ENCODE assay signal across 9 cellular contexts in the genomic region with DNA sequence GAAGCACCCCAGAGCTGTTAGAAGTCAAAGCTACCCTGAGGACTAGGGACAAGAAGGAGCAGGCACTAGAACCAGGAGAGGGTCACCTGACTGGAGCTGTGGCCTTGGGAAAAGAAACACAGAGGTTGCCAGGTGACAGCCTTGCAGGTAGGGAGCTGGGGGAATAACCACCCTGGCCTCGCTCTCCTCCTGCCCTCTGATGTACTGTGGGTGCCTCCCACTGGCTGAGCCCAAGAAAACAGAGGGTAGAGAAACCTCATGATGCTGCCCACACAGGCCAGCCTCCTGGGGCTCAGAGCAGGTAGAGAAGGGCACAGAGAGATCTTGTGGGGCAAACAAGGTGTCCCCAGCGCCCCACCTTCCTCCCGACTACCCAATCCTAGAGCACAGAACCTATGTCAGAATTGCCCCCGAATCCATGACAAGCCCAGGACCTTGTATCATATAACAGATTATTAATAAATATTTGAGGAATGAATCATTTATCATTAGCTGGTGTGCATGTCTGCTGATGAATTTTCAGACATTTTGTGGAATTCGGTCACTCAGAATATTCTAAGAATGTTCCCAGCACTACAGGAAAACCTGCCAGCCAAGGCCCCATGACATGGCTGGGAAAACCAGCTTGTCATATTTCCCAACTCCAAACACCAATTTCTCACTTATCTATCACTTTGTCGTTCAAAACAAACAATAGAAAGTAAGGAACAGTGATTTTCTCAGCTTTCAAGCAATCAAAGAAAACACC. TPM values are rescaled to one million over a fixed set of nuclear protein-coding genes. Genes with fewer than 3 reads are reported as not detected.
DNase-seq lines count a peak whose midpoint lies in the region; ATAC-seq, FAIRE-seq and TF ChIP-seq lines count a peak whose summit lies in the region.
"Had no signal": no experiment of that assay in that cellular context is flagged by ENCODE, and none has a peak within 500 bp of the region (broad histone marks: within the 10 kb centered on the region; RNA-seq: fewer than 3 reads in every experiment).

No MANE protein-coding gene starts in this region.

- no peaks in the 10 kb centered on the region for H3K27me3 ChIP-seq in MM.1S (replicated peaks; ENCODE audit: insufficient read depth, low read length)

- intact Hi-C loops in mucosa of descending colon (cut with DNase I, micrococcal nuclease) = no loop called here

- peak; percentile 28 for ATAC-seq in mucosa of descending colon

- H3K4me3 ChIP-seq in astrocyte of the cerebellum (ENCODE audit: low read depth, low read length) (no peak overlapping the region), mucosa of descending colon (no peak overlapping the region), MM.1S (ENCODE audit: low read length) (no peak overlapping the region)

- H3K27ac ChIP-seq in MM.1S (ENCODE audit: low read length) = no peak overlapping the region

- H3K79me2 ChIP-seq in MM.1S (ENCODE audit: low read length) = no peaks in the 10 kb centered on the region

- no peak for TF ChIP-seq CTCF in astrocyte of the cerebellum (IDR thresholded peaks at IDR 0.05; ENCODE audit: low read depth, low read length, missing control alignments)
- no peak for TF ChIP-seq CTCF in mucosa of descending colon (IDR thresholded peaks at IDR 0.05)
- TF ChIP-seq CTCF in MM.1S (IDR thresholded peaks at IDR 0.05; ENCODE audit: low read length) = no peak

- no peaks in the 10 kb centered on the region for H3K9me2 ChIP-seq in MM.1S (replicated peaks; ENCODE audit: insufficient read depth, low read length)

- no peaks in the 10 kb centered on the region for H4K20me1 ChIP-seq in MM.1S (ENCODE audit: insufficient read depth, low read length)

- no peak for FAIRE-seq in GM12892 (lab: Jason Lieb, UNC)

- H2AFZ ChIP-seq in MM.1S (ENCODE audit: low read length) = no peak overlapping the region

- no peaks in the 10 kb centered on the region for H3K36me3 ChIP-seq in mucosa of descending colon (ENCODE audit: low read depth)
- no peaks in the 10 kb centered on the region for H3K36me3 ChIP-seq in MM.1S (replicated peaks; ENCODE audit: insufficient read depth, low read length)

- H3K4me2 ChIP-seq in MM.1S (ENCODE audit: low read depth, low read length) = no peak overlapping the region

- no peaks in the 10 kb centered on the region for H3K9me3 ChIP-seq in mucosa of descending colon
- H3K9me3 ChIP-seq in MM.1S (replicated peaks; ENCODE audit: insufficient read depth, low read length) = no peaks in the 10 kb centered on the region

- H3F3A ChIP-seq in MM.1S (ENCODE audit: insufficient read depth, low read length) = no peaks in the 10 kb centered on the region

- DNase-seq in DMS153 treated with DMSO at 0.1 percent for 48 hours (lab: John Stamatoyannopoulos, UW; ENCODE audit: unreplicated experiment) = peak; percentile 62
- DNase-seq in NCI-H1105 treated with DMSO at 0.1 percent for 48 hours (lab: John Stamatoyannopoulos, UW) = peak; percentile 14
- peak; percentile 60 for DNase-seq in astrocyte of the cerebellum (ENCODE audit: low read depth)
- DNase-seq in mucosa of descending colon = no peak
- DNase-seq in MM.1S = no peak
- no peak for DNase-seq in activated naive CD4-positive, alpha-beta T cell treated with Interleukin-2 at 50 U/mL for 16 hours
- no peak for DNase-seq in SW 1271 (lab: John Stamatoyannopoulos, UW)
- DNase-seq in GM12892 (ENCODE audit: insufficient read length) = no peak
- DNase-seq: NCI-H524 treated with DMSO at 0.1 percent for 48 hours had no signal

- no peak overlapping the region for H3K9ac ChIP-seq in MM.1S (ENCODE audit: low read length)

- TF ChIP-seq POLR2A in GM12892 (IDR thresholded peaks at IDR 0.05; ENCODE audit: low read depth, low read length) = no peak

- H3K4me1 ChIP-seq in mucosa of descending colon (ENCODE audit: low read depth) = no peaks in the 10 kb centered on the region
- H3K4me1 ChIP-seq in MM.1S (ENCODE audit: low read length) = no peaks in the 10 kb centered on the region

- in situ Hi-C loops in astrocyte of the cerebellum (cut with HindIII; ENCODE audit: low sequenced_read_pairs) = no loop called here

RNA-seq across cellular contexts. Expression of a gene that starts 59.8 kb away (rescaled TPM):
- total RNA-seq in mucosa of descending colon = 1 to 10 TPM in 2 of 3 donors, under 1 TPM in 1; 0.29 to 5.5 (median 1.1) TPM
- polyA plus RNA-seq in GM12892 (2012; ENCODE audit: missing spikeins) = 0.78 TPM

Comparison
In these comparisons a context has a peak if more than half of its experiments do, and no peak if none do; other contexts are left out.
1. DNase-seq: peak in DMS153 treated with DMSO at 0.1 percent for 48 hours (single experiment), NCI-H1105 treated with DMSO at 0.1 percent for 48 hours (single experiment) and astrocyte of the cerebellum (single experiment); none in mucosa of descending colon (0 of 3), MM.1S (single experiment), activated naive CD4-positive, alpha-beta T cell treated with Interleukin-2 at 50 U/mL for 16 hours (single experiment), SW 1271 (0 of 2) and GM12892 (single experiment).